Comparison of ENCODE assay signal across 8 cellular contexts in the genomic region with DNA sequence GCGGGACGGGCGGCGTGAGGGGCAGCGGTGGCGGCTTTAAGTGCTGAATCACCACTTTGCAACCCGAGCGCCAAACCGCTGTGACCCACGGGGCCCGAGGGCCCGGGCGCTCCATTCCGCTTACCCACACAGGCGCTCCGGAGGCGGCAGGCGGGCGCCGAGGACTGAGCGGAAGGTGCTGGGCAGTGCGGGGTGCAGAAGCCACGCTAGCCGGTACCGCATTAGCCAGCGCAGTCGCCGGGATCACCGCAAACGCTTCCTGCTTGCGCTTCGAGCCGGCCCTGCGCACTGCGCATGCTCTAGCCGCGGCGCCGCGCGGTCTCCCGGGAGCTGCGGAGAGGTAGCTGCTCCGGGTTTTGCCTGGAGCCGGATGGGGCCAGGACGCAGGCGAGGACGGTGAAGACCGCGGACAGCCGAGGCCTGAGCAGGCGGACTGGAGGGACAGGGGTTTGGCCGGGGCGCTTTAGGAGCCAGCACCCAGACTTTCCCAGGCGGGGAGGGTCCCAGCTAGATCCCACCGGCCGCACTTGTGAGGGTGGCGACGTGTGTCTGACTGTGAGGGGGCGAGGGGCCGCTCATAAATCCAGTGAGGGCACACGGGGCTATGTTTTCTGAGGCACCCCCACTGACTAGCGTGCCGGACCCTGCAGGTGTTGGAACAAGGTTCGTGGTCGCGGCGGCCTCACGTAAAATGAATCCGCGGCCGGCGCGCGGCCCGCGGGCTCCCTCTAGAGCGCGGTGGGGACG. TPM values are rescaled to one million over a fixed set of nuclear protein-coding genes. Genes with fewer than 3 reads are reported as not detected.
DNase-seq lines count a peak whose midpoint lies in the region; ATAC-seq and TF ChIP-seq lines count a peak whose summit lies in the region.

A gene (minus strand): TSS at position 296 of the 747 bp plus-strand sequence. CDS start 74 bp downstream, at position 222.

- intact Hi-C loops in left ventricle myocardium superior (cut with micrococcal nuclease): loop anchor here (10.0 kb wide), 1 partner anchor 59 kb away; no protein-coding TSS in a partner anchor
- intact Hi-C loops in uterus (cut with DNase I; ENCODE audit: low total_unique reads): no loop called here

- H3K9me3 Mint-ChIP-seq in HFFc6: no peaks in the 10 kb centered on the region
- no peaks in the 10 kb centered on the region for H3K9me3 Mint-ChIP-seq in T-helper 1 cell treated with Interleukin-12 subunit alpha and Interleukin-12 subunit beta and Interleukin-4 antibody, amounts not matched to agents 30 μg/mL and 1 μg/mL, for 36 hours

- H3K4me3 ChIP-seq in uterus: peak within 1 kb of the TSS; percentile 73 to 91

- H3K27ac Mint-ChIP-seq in HFFc6: peak within 1 kb of the TSS; percentile 90
- H3K27ac Mint-ChIP-seq in T-helper 1 cell treated with Interleukin-12 subunit alpha and Interleukin-12 subunit beta and Interleukin-4 antibody, amounts not matched to agents 30 μg/mL and 1 μg/mL, for 36 hours: peak within 1 kb of the TSS; percentile 80

- peak; percentile 97 for ATAC-seq in left ventricle myocardium superior

- peak in 1 of 2 donors; percentile 53 for TF ChIP-seq POLR2A in uterus (IDR thresholded peaks at IDR 0.05)

- H3K27me3 Mint-ChIP-seq in HFFc6 (ENCODE audit: insufficient read depth): no peaks in the 10 kb centered on the region
- no peaks in the 10 kb centered on the region for H3K27me3 Mint-ChIP-seq in T-helper 1 cell treated with Interleukin-12 subunit alpha and Interleukin-12 subunit beta and Interleukin-4 antibody, amounts not matched to agents 30 μg/mL and 1 μg/mL, for 36 hours (ENCODE audit: low read depth)

- H3K4me1 Mint-ChIP-seq in HFFc6 (ENCODE audit: low read depth): peaks cover 50% of the 10 kb centered on the region
- H3K4me1 Mint-ChIP-seq in T-helper 1 cell treated with Interleukin-12 subunit alpha and Interleukin-12 subunit beta and Interleukin-4 antibody, amounts not matched to agents 30 μg/mL and 1 μg/mL, for 36 hours (ENCODE audit: low read depth): peaks cover 25% of the 10 kb centered on the region

- DNase-seq in HFFc6 (peak; percentile 85), NCI-H1048 (lab: John Stamatoyannopoulos, UW) (peak; percentile 61), amygdala (lab: John Stamatoyannopoulos, UW) (peak in 55 of 56 donors; percentile 12 to 88 (median 69)), left ventricle myocardium superior (peak; percentile 94), pulmonary artery endothelial cell (ENCODE audit: low read depth, low spot score) (peak; percentile 61), uterus (peak; percentile 79 to 83)

- H3K4me1 ChIP-seq in uterus: no peaks in the 10 kb centered on the region

- no peaks in the 10 kb centered on the region for H3K9me3 ChIP-seq in uterus

- H3K4me3 Mint-ChIP-seq in HFFc6: peak within 1 kb of the TSS; percentile 89
- peak within 1 kb of the TSS; percentile 86 for H3K4me3 Mint-ChIP-seq in T-helper 1 cell treated with Interleukin-12 subunit alpha and Interleukin-12 subunit beta and Interleukin-4 antibody, amounts not matched to agents 30 μg/mL and 1 μg/mL, for 36 hours

- H3K27ac ChIP-seq in uterus: peak within 1 kb of the TSS; percentile 91 to 93

- H3K36me3 Mint-ChIP-seq in HFFc6 (ENCODE audit: low read depth): peaks cover 11% of the 10 kb centered on the region
- peaks cover 10% of the 10 kb centered on the region for H3K36me3 Mint-ChIP-seq in T-helper 1 cell treated with Interleukin-12 subunit alpha and Interleukin-12 subunit beta and Interleukin-4 antibody, amounts not matched to agents 30 μg/mL and 1 μg/mL, for 36 hours (ENCODE audit: low read depth)

- H3K36me3 ChIP-seq in uterus: no peaks in the 10 kb centered on the region

- H3K27me3 ChIP-seq in uterus: no peaks in the 10 kb centered on the region

- TF ChIP-seq CTCF in GM12872 (IDR thresholded peaks at IDR 0.05; ENCODE audit: insufficient read depth, low read depth, low read length) (peak; percentile 88; the same call in 2 of the 3 replicates), HFFc6 (IDR thresholded peaks at IDR 0.05) (peak; percentile 82), uterus (IDR thresholded peaks at IDR 0.05) (peak; percentile 73 to 93 (median 84))

RNA-seq across cellular contexts. Expression of the gene that starts here (rescaled TPM):
- total RNA-seq in HFFc6 (2021; fragmentation: NEBNext Ultra II Directional; extraction: Animal tissue kit (Norgen Biotek cat#: 25700)): 10 to 100 TPM; 35.4 to 46.5 (median 39.9) TPM
- total RNA-seq in left ventricle myocardium superior (47.8 TPM), pulmonary artery endothelial cell (27.6 and 41.0 TPM in 2 replicates), uterus (10 to 100 TPM; 22.6 to 59.7 (median 43.0) TPM)

Comparison
In these comparisons a context has a peak if more than half of its experiments do, and no peak if none do; other contexts are left out.
1. Peak in every context shown above with its lines: DNase-seq, ATAC-seq, H3K4me3 ChIP-seq and H3K27ac ChIP-seq.